1 cellular context compared by ENCODE assay signal in the genomic region with DNA sequence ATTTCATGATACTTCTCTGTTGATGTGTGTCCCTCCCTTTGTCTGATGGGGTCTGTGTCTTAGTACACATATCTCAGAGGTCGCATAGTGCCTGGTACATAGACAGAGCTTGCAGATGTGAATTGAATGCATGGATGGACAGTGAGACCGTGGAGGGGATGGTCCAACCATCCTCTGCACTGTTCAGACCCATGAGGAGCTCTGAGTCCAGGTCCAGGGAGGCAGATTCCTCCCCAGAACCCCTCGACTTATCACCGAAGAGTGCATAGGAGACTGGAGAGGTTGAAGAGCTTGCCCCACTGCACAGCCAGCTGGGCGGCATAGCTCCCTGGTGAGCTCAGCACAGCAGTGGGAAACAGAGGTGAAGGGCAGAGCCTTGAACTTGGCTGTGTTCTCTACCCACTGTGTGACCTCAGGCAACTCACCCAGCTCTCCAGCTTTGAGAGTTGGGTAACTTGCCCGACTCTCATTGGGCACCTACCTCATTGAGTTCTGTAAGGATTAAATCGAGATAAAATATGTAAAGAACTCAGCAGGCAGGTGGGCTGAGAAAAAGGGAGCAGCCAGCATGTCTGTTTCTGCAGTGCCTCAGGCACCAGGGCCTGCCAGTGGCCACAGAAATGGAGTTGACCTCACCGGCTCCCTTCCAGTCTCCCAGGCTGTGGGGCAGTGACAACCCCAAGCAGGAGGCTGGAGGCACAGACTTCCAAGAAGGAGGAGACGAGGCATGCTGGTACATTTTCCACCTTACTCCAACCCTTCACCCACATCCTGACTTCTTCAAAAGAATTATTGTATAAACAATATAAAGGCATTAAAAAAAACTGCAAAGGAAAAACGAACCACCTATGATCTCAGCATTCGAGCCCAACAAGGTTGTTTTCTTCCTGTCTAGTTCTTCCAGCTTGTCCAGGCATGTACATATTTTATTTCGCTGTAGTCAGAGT.
TF ChIP-seq lines count a peak whose summit lies in the region.

No MANE protein-coding gene starts in this region.

TF ChIP-seq in liver, 16 proteins besides CTCF, POLR2A, EP300 and RAD21:
- TF ChIP-seq, protein P1, sequence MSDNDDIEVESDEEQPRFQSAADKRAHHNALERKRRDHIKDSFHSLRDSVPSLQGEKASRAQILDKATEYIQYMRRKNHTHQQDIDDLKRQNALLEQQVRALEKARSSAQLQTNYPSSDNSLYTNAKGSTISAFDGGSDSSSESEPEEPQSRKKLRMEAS (IDR thresholded peaks at IDR 0.05), result no peak
- TF ChIP-seq JUND (IDR thresholded peaks at IDR 0.05), result peak; percentile 20 to 75
- peak; percentile 79 for TF ChIP-seq NR2F2 (IDR thresholded peaks at IDR 0.05)
- peak; percentile 94 for TF ChIP-seq RXRA (IDR thresholded peaks at IDR 0.05)
- TF ChIP-seq FOXA1 (IDR thresholded peaks at IDR 0.05), result no peak
- no peak for TF ChIP-seq FOXA2 (IDR thresholded peaks at IDR 0.05)
- no peak for TF ChIP-seq YY1 (IDR thresholded peaks at IDR 0.05)
- TF ChIP-seq EGR1 (IDR thresholded peaks at IDR 0.05; ENCODE audit: low read depth in 2 of 2), result no peak
- no peak for TF ChIP-seq HNF4G (IDR thresholded peaks at IDR 0.05)
- TF ChIP-seq, protein P2, sequence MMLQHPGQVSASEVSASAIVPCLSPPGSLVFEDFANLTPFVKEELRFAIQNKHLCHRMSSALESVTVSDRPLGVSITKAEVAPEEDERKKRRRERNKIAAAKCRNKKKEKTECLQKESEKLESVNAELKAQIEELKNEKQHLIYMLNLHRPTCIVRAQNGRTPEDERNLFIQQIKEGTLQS (IDR thresholded peaks at IDR 0.05), result no peak
- TF ChIP-seq HNF4A (conservative IDR thresholded peaks at IDR 0.05), result peak; percentile 66 to 72
- peak; percentile 54 for TF ChIP-seq SP1 (IDR thresholded peaks at IDR 0.05)
- TF ChIP-seq, protein P3, sequence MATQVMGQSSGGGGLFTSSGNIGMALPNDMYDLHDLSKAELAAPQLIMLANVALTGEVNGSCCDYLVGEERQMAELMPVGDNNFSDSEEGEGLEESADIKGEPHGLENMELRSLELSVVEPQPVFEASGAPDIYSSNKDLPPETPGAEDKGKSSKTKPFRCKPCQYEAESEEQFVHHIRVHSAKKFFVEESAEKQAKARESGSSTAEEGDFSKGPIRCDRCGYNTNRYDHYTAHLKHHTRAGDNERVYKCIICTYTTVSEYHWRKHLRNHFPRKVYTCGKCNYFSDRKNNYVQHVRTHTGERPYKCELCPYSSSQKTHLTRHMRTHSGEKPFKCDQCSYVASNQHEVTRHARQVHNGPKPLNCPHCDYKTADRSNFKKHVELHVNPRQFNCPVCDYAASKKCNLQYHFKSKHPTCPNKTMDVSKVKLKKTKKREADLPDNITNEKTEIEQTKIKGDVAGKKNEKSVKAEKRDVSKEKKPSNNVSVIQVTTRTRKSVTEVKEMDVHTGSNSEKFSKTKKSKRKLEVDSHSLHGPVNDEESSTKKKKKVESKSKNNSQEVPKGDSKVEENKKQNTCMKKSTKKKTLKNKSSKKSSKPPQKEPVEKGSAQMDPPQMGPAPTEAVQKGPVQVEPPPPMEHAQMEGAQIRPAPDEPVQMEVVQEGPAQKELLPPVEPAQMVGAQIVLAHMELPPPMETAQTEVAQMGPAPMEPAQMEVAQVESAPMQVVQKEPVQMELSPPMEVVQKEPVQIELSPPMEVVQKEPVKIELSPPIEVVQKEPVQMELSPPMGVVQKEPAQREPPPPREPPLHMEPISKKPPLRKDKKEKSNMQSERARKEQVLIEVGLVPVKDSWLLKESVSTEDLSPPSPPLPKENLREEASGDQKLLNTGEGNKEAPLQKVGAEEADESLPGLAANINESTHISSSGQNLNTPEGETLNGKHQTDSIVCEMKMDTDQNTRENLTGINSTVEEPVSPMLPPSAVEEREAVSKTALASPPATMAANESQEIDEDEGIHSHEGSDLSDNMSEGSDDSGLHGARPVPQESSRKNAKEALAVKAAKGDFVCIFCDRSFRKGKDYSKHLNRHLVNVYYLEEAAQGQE (IDR thresholded peaks at IDR 0.05), result no peak
- peak in 1 of 2 donors; percentile 16 for TF ChIP-seq GABPA (IDR thresholded peaks at IDR 0.05 in 1 of 2, conservative IDR thresholded peaks at IDR 0.05 in 1 of 2)
- TF ChIP-seq, protein P4, sequence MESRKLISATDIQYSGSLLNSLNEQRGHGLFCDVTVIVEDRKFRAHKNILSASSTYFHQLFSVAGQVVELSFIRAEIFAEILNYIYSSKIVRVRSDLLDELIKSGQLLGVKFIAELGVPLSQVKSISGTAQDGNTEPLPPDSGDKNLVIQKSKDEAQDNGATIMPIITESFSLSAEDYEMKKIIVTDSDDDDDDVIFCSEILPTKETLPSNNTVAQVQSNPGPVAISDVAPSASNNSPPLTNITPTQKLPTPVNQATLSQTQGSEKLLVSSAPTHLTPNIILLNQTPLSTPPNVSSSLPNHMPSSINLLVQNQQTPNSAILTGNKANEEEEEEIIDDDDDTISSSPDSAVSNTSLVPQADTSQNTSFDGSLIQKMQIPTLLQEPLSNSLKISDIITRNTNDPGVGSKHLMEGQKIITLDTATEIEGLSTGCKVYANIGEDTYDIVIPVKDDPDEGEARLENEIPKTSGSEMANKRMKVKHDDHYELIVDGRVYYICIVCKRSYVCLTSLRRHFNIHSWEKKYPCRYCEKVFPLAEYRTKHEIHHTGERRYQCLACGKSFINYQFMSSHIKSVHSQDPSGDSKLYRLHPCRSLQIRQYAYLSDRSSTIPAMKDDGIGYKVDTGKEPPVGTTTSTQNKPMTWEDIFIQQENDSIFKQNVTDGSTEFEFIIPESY (IDR thresholded peaks at IDR 0.05), result no peak
- no peak for TF ChIP-seq TAF1 (conservative IDR thresholded peaks at IDR 0.05)
